In the genomic region with DNA sequence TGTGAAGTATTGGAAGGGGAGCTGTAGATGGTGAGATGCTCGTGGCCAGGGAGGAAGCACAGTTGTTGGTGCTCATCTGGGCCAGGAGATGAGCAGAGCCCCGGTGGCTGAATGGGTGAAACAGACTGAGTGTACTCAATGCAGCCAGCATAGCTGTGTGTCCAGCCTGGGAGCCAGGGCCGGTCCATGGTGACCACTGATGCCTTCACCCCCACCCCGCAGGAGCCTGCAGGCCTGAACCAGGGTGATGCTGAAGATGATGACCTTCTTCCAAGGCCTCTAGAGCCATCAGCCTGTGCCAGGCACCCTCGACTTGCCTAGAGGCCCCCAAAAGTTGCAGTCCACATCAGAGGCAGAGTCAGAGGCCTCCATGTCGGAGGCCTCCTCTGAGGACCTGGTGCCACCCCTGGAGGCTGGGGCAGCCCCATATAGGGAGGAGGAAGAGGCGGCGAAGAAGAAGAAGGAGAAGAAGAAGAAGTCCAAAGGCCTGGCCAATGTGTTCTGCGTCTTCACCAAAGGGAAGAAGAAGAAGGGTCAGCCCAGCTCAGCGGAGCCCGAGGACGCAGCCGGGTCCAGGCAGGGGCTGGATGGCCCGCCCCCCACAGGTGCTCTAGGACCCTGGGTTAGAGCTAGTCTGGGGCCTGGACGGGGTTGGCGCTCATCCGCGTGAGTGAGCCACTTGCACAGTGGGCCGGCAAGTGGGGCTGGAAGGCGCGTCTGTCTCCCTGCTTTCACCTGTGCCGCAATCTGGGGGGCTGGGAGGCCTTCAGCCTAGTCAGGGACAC, we compare ENCODE assay signal across 13 cellular contexts. TPM values are rescaled to one million over a fixed set of nuclear protein-coding genes. Genes with fewer than 3 reads are reported as not detected.
A peak's percentile ranks its signal among the peaks of the same experiment; 100 is the strongest.
DNase-seq lines count a peak whose midpoint lies in the region; ATAC-seq and TF ChIP-seq lines count a peak whose summit lies in the region.
"Had no signal": no experiment of that assay in that cellular context is flagged by ENCODE, and none has a peak within 500 bp of the region (broad histone marks: within the 10 kb centered on the region; RNA-seq: fewer than 3 reads in every experiment).

No MANE protein-coding gene starts in this region.

- no peak for DNase-seq in HFF-Myc (ENCODE audit: extremely low read depth, low read depth)
- peak; percentile 50 for DNase-seq in lower lobe of right lung
- no peak for DNase-seq in stomach
- DNase-seq in NAMALWA (ENCODE audit: low spot score) = no peak
- DNase-seq: activated CD8-positive, alpha-beta memory T cell treated with anti-CD3 and anti-CD28 coated beads, Interleukin-2, amount 50 U/mL, for 4 hours; hippocampal formation; T-helper 1 cell had no signal

- intact Hi-C loops in dendritic cell treated with granulocyte-macrophage colony-stimulating factor and Interleukin-4, amounts not matched to agents 40 ng/mL and 50 ng/mL, for 4 days (cut with micrococcal nuclease) = no loop called here
- intact Hi-C loops in lower lobe of right lung (cut with DNase I) = no loop called here
- intact Hi-C loops in stomach (cut with DNase I; ENCODE audit: low total_unique reads) = no loop called here

- peak overlapping the region; percentile 69 for H3K27ac Mint-ChIP-seq in dendritic cell treated with granulocyte-macrophage colony-stimulating factor and Interleukin-4, amounts not matched to agents 40 ng/mL and 50 ng/mL, for 4 days

- TF ChIP-seq EP300 in stomach (IDR thresholded peaks at IDR 0.05) = no peak

- ATAC-seq in lower lobe of right lung (no peak), GM21786 (IDR thresholded peaks at IDR 0.05; ENCODE audit: unreplicated experiment) (no peak), GM18505 (IDR thresholded peaks at IDR 0.05; ENCODE audit: unreplicated experiment) (no peak), HG02610 (IDR thresholded peaks at IDR 0.05; ENCODE audit: unreplicated experiment) (no peak)

- no peaks in the 10 kb centered on the region for H3K27me3 ChIP-seq in lower lobe of right lung (ENCODE audit: low read depth)
- H3K27me3 ChIP-seq in stomach = peaks cover 0 to 34% (median 13%) of the 10 kb centered on the region in 3 donors
- H3K27me3 ChIP-seq: pancreas had no signal

- TF ChIP-seq CTCF in HFF-Myc (IDR thresholded peaks at IDR 0.05; ENCODE audit: low read depth, low read length, missing control alignments) (no peak), lower lobe of right lung (IDR thresholded peaks at IDR 0.05) (no peak), stomach (IDR thresholded peaks at IDR 0.05) (no peak)

- peaks cover 36% of the 10 kb centered on the region for H3K36me3 ChIP-seq in lower lobe of right lung
- H3K36me3 ChIP-seq in stomach = peaks cover 7 to 34% (median 19%) of the 10 kb centered on the region in 4 donors
- H3K36me3 ChIP-seq: pancreas had no signal

- H3K36me3 Mint-ChIP-seq in dendritic cell treated with granulocyte-macrophage colony-stimulating factor and Interleukin-4, amounts not matched to agents 40 ng/mL and 50 ng/mL, for 4 days (ENCODE audit: low read depth) = peaks cover 76% of the 10 kb centered on the region

- H3K4me3 Mint-ChIP-seq in dendritic cell treated with granulocyte-macrophage colony-stimulating factor and Interleukin-4, amounts not matched to agents 40 ng/mL and 50 ng/mL, for 4 days = peak overlapping the region; percentile 70
- H3K4me3 Mint-ChIP-seq: central memory CD8-positive, alpha-beta T cell had no signal

- TF ChIP-seq POLR2A in stomach (IDR thresholded peaks at IDR 0.05) = no peak
- no peak for TF ChIP-seq POLR2A in GM18505 (IDR thresholded peaks at IDR 0.05; ENCODE audit: borderline replicate concordance, extremely low read depth, insufficient read depth, insufficient read length)

- H3K27me3 Mint-ChIP-seq in dendritic cell treated with granulocyte-macrophage colony-stimulating factor and Interleukin-4, amounts not matched to agents 40 ng/mL and 50 ng/mL, for 4 days = no peaks in the 10 kb centered on the region

- H3K27ac ChIP-seq in lower lobe of right lung (no peak overlapping the region), stomach (peak overlapping the region in 4 of 5 donors; percentile 29 to 73 (median 70))

- H3K4me1 ChIP-seq in lower lobe of right lung (peaks cover 83% of the 10 kb centered on the region), stomach (peaks cover 59 to 97% (median 91%) of the 10 kb centered on the region in 4 donors)

- 63 to 82% (median 71%) methylated on average over 12 to 22 of the region's 22 CpGs for WGBS in stomach, 5 donors

- 0 out of 2 replicates have a peak overlapping the region, but pooled peaks have one; percentile 7 for H3K4me3 ChIP-seq in HFF-Myc (replicated peaks; ENCODE audit: low read depth, low read length)
- H3K4me3 ChIP-seq in lower lobe of right lung = peak overlapping the region; percentile 34
- H3K4me3 ChIP-seq in stomach = peak overlapping the region; percentile 35 to 66 (median 38)

- H3K9me3 Mint-ChIP-seq in dendritic cell treated with granulocyte-macrophage colony-stimulating factor and Interleukin-4, amounts not matched to agents 40 ng/mL and 50 ng/mL, for 4 days = no peaks in the 10 kb centered on the region
- H3K9me3 Mint-ChIP-seq: central memory CD8-positive, alpha-beta T cell had no signal

- H3K9me3 ChIP-seq in lower lobe of right lung (no peaks in the 10 kb centered on the region), stomach (no peaks in the 10 kb centered on the region)
- H3K9me3 ChIP-seq: pancreas had no signal

- peaks cover 73% of the 10 kb centered on the region for H3K4me1 Mint-ChIP-seq in dendritic cell treated with granulocyte-macrophage colony-stimulating factor and Interleukin-4, amounts not matched to agents 40 ng/mL and 50 ng/mL, for 4 days (ENCODE audit: low read depth)

RNA-seq across cellular contexts. Expression of gene TNFAIP2, which starts 3.0 kb away (rescaled TPM):
- 254 TPM for total RNA-seq in lower lobe of right lung
- total RNA-seq in stomach = 100 to 1,000 TPM in 2 of 5 donors, 10 to 100 TPM in 3; 30.7 to 279 (median 48.7) TPM
- 100 to 1,000 TPM in 1 of 3 donors, 10 to 100 TPM in 2; 63.8 to 211 (median 82.2) TPM for polyA plus RNA-seq in stomach

RNA-seq across cellular contexts. Expression of gene EXOC3L4, which starts 31.8 kb away (rescaled TPM):
- total RNA-seq in lower lobe of right lung (3.6 TPM), stomach (10 to 100 TPM in 3 of 5 donors, 1 to 10 TPM in 2; 1.3 to 82.8 (median 38.5) TPM)
- 10 to 100 TPM in 2 of 3 donors, 1 to 10 TPM in 1; 9.9 to 21.6 (median 10.8) TPM for polyA plus RNA-seq in stomach

RNA-seq across cellular contexts. Expression of gene LBHD2, which starts 42.3 kb away (rescaled TPM):
- total RNA-seq in lower lobe of right lung (not detected), stomach (not detected)
- polyA plus RNA-seq in stomach = not detected
- total RNA-seq: pancreas had no signal
- polyA plus RNA-seq: pancreas had no signal
